ENCODE assay signal across 22 cellular contexts in the genomic region with DNA sequence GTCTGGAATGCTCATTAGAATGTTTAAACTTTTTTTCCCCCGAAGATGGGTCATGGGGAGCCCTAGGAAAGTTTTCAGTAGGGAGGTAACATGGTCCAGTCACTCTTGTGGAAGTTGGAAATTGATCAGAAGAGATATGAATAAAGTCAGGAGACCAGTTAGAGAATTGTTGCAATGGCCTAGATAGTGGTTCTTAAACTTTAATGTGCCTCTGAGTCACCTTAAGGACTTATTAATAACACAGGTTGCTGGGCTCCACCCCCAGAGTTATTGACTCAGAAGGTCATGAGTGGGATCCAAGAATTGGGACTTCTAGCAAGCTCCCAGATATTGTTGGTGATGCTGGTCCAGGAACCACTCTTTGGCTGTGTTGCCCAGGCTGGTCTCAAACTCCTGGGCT. TPM values are rescaled to one million over a fixed set of nuclear protein-coding genes. Genes with fewer than 3 reads are reported as not detected.
DNase-seq lines count a peak whose midpoint lies in the region; ATAC-seq and TF ChIP-seq lines count a peak whose summit lies in the region.
"Had no signal": no experiment of that assay in that cellular context is flagged by ENCODE, and none has a peak within 500 bp of the region (broad histone marks: within the 10 kb centered on the region; RNA-seq: fewer than 3 reads in every experiment).

No MANE protein-coding gene starts in this region.

- H3K27ac Mint-ChIP-seq in activated CD8-positive, alpha-beta memory T cell treated with anti-CD3 and anti-CD28 coated beads, Interleukin-2, amount 10 ng/mL, durations not matched to agents 7 days and 5 days = no peak overlapping the region
- H3K27ac Mint-ChIP-seq: B cell, T-helper 17 cell had no signal

- H3K27me3 ChIP-seq in trophoblast cell (ENCODE audit: insufficient read depth, low read length) = peaks cover 5% of the 10 kb centered on the region
- H3K27me3 ChIP-seq: uterus had no signal

- H4K91ac ChIP-seq in trophoblast cell (ENCODE audit: low read depth, low read length) = peak overlapping the region; percentile 60

- no CpG with 5 or more reads among the region's 1 CpG for WGBS in trophoblast cell (ENCODE audit: extremely low coverage, insufficient coverage, insufficient read length)

- H3K4ac ChIP-seq in trophoblast cell (ENCODE audit: low read depth, low read length) = no peak overlapping the region

- no peaks in the 10 kb centered on the region for H3K9me3 Mint-ChIP-seq in activated CD8-positive, alpha-beta memory T cell treated with anti-CD3 and anti-CD28 coated beads, Interleukin-2, amount 10 ng/mL, durations not matched to agents 7 days and 5 days (ENCODE audit: low read depth)
- H3K9me3 Mint-ChIP-seq: activated naive CD4-positive, alpha-beta T cell treated with anti-CD3 and anti-CD28 coated beads, Interleukin-2, amount 50 U/mL, for 72 hours had no signal

- H3K4me3 ChIP-seq in epithelial cell of proximal tubule (ENCODE audit: low read depth, low read length) = no peak overlapping the region
- H3K4me3 ChIP-seq in trophoblast cell (ENCODE audit: low read depth, low read length) = no peak overlapping the region
- no peak overlapping the region for H3K4me3 ChIP-seq in coronary artery
- H3K4me3 ChIP-seq: hepatocyte, lung, uterus had no signal

- H3K18ac ChIP-seq in trophoblast cell (ENCODE audit: low read length) = no peak overlapping the region

- peak overlapping the region; percentile 22 for H2BK5ac ChIP-seq in trophoblast cell (ENCODE audit: low read depth, low read length, poor library complexity)

- H3K36me3 ChIP-seq in trophoblast cell (ENCODE audit: control insufficient read depth in 1 of 2, insufficient read depth in 2 of 2, low read length in 2 of 2) = peaks cover 3 to 8% of the 10 kb centered on the region in 2 experiments
- H3K36me3 ChIP-seq: uterus had no signal

- H2AFZ ChIP-seq in trophoblast cell (ENCODE audit: insufficient read depth, low read length, poor library complexity) = no peak overlapping the region
- H2AFZ ChIP-seq: hepatocyte had no signal

- peak overlapping the region; percentile 42 for H2BK12ac ChIP-seq in trophoblast cell (ENCODE audit: low read length)

- no peak for ATAC-seq in activated CD8-positive, alpha-beta memory T cell treated with anti-CD3 and anti-CD28 coated beads, Interleukin-2, amount 10 ng/mL, durations not matched to agents 7 days and 5 days
- ATAC-seq in GM19023 (IDR thresholded peaks at IDR 0.05; ENCODE audit: unreplicated experiment) (no peak), GM21529 (IDR thresholded peaks at IDR 0.05; ENCODE audit: unreplicated experiment) (no peak)
- ATAC-seq: activated naive CD4-positive, alpha-beta T cell treated with anti-CD3 and anti-CD28 coated beads, Interleukin-2, amount 50 U/mL, for 72 hours; T-helper 17 cell had no signal

- H3K4me2 ChIP-seq in trophoblast cell (ENCODE audit: low read length) = no peak overlapping the region
- H3K4me2 ChIP-seq: hepatocyte had no signal

- peak; percentile 28 for DNase-seq in activated CD8-positive, alpha-beta memory T cell treated with anti-CD3 and anti-CD28 coated beads for 24 hours
- DNase-seq in activated CD8-positive, alpha-beta memory T cell treated with anti-CD3 and anti-CD28 coated beads, Interleukin-2, amount 10 ng/mL, durations not matched to agents 7 days and 5 days = no peak
- DNase-seq in M059J (ENCODE audit: low read depth) (peak; percentile 58), epithelial cell of proximal tubule (ENCODE audit: low read depth) (peak; percentile 10), trophoblast cell (peak; percentile 33 to 68), coronary artery (ENCODE audit: low spot score) (no peak)
- DNase-seq: activated CD4-positive, alpha-beta T cell treated with anti-CD3 and anti-CD28 coated beads, Interleukin-2, amount 50 U/mL, for 4 hours; NCI-H146; nucleus accumbens; OCI-M1; SIG-M5; stimulated activated CD8-positive, alpha-beta memory T cell treated with anti-CD3 and anti-CD28 coated beads, Interleukin-4, amount 100 ng/mL, for 48 hours; T-helper 17 cell; uterus had no signal

- peaks cover 7% of the 10 kb centered on the region for H3K79me2 ChIP-seq in trophoblast cell (ENCODE audit: control insufficient read depth, insufficient read depth, low read length, poor library complexity)
- H3K79me2 ChIP-seq: hepatocyte had no signal

- TF ChIP-seq CTCF in epithelial cell of proximal tubule (conservative IDR thresholded peaks at IDR 0.05; ENCODE audit: low read depth, low read length) (no peak), coronary artery (IDR thresholded peaks at IDR 0.05) (no peak)

- H3K9me3 ChIP-seq in trophoblast cell (ENCODE audit: insufficient read depth, low read depth, low read length) = no peaks in the 10 kb centered on the region
- H3K9me3 ChIP-seq: uterus had no signal

- CTCF ChIA-PET in activated CD8-positive, alpha-beta memory T cell treated with anti-CD3 and anti-CD28 coated beads, Interleukin-2, amount 10 ng/mL, durations not matched to agents 7 days and 5 days (lab: Charles Lee) = interaction anchor here (0.9 to 4.7 kb wide), 6 partner anchors 32 to 201 kb away, joined by 3 to 47 read pairs (median 4); no protein-coding TSS in a partner anchor

- peak overlapping the region; percentile 76 for H2BK120ac ChIP-seq in trophoblast cell (ENCODE audit: insufficient read depth, low read length, poor library complexity)

- H3K27me3 Mint-ChIP-seq in activated CD8-positive, alpha-beta memory T cell treated with anti-CD3 and anti-CD28 coated beads, Interleukin-2, amount 10 ng/mL, durations not matched to agents 7 days and 5 days = peaks cover 27% of the 10 kb centered on the region
- H3K27me3 Mint-ChIP-seq: T-helper 17 cell had no signal

- H4K12ac ChIP-seq in trophoblast cell (ENCODE audit: low read depth, low read length) = no peak overlapping the region

- no peaks in the 10 kb centered on the region for H3K4me1 Mint-ChIP-seq in activated CD8-positive, alpha-beta memory T cell treated with anti-CD3 and anti-CD28 coated beads, Interleukin-2, amount 10 ng/mL, durations not matched to agents 7 days and 5 days

- H3K27ac ChIP-seq in trophoblast cell (ENCODE audit: low read depth, low read length) = peak overlapping the region; percentile 25
- H3K27ac ChIP-seq in coronary artery = no peak overlapping the region
- H3K27ac ChIP-seq: 22Rv1, hepatocyte, HL-60, uterus had no signal

- no peak overlapping the region for H3K4me3 Mint-ChIP-seq in activated CD8-positive, alpha-beta memory T cell treated with anti-CD3 and anti-CD28 coated beads, Interleukin-2, amount 10 ng/mL, durations not matched to agents 7 days and 5 days
- H3K4me3 Mint-ChIP-seq: B cell, T-helper 17 cell had no signal

- no peak overlapping the region for H2AK5ac ChIP-seq in trophoblast cell (ENCODE audit: low read length)

- no peak overlapping the region for H3K9ac ChIP-seq in trophoblast cell (ENCODE audit: low read length)

- no peak overlapping the region for H3K23ac ChIP-seq in trophoblast cell (ENCODE audit: low read length)

- H3K36me3 Mint-ChIP-seq in activated CD8-positive, alpha-beta memory T cell treated with anti-CD3 and anti-CD28 coated beads, Interleukin-2, amount 10 ng/mL, durations not matched to agents 7 days and 5 days = no peaks in the 10 kb centered on the region

- H3K4me1 ChIP-seq in trophoblast cell (ENCODE audit: control insufficient read depth in 1 of 2, insufficient read depth in 2 of 2, low read length in 2 of 2) = peaks cover 29 to 34% of the 10 kb centered on the region in 2 experiments

- peaks cover 19% of the 10 kb centered on the region for H3K79me1 ChIP-seq in trophoblast cell (ENCODE audit: low read length)

- H3K14ac ChIP-seq in trophoblast cell (ENCODE audit: low read length) = no peak overlapping the region

- no peak overlapping the region for H4K8ac ChIP-seq in trophoblast cell (ENCODE audit: low read depth, low read length)

RNA-seq across cellular contexts. Expression of a gene that starts 3.2 kb away (rescaled TPM):
- total RNA-seq in activated CD8-positive, alpha-beta memory T cell treated with anti-CD3 and anti-CD28 coated beads, Interleukin-2, amount 10 ng/mL, durations not matched to agents 7 days and 5 days = 1 to 10 TPM in 1 of 2 experiments, under 1 TPM in 1; 0.68 to 1.0 TPM
- total RNA-seq in M059J (2014; rRNA removed; shearing (Covaris generic)) = not detected in 2 replicates
- 1.0 TPM in 2 replicates for total RNA-seq in epithelial cell of proximal tubule
- 3.7 and 4.0 TPM in 2 replicates for polyA plus RNA-seq in trophoblast cell (2013)
- total RNA-seq: hepatocyte had no signal

RNA-seq across cellular contexts. Expression of a gene that starts 12.4 kb away (rescaled TPM):
- 10 to 100 TPM; 20.1 to 31.7 TPM for total RNA-seq in activated CD8-positive, alpha-beta memory T cell treated with anti-CD3 and anti-CD28 coated beads, Interleukin-2, amount 10 ng/mL, durations not matched to agents 7 days and 5 days
- total RNA-seq in M059J (2014; rRNA removed; shearing (Covaris generic)) = 13.5 and 27.0 TPM in 2 replicates
- 12.5 and 15.2 TPM in 2 replicates for total RNA-seq in epithelial cell of proximal tubule
- 9.3 and 9.4 TPM in 2 replicates for polyA plus RNA-seq in trophoblast cell (2013)

RNA-seq across cellular contexts. Expression of a gene that starts 12.8 kb away (rescaled TPM):
- total RNA-seq in activated CD8-positive, alpha-beta memory T cell treated with anti-CD3 and anti-CD28 coated beads, Interleukin-2, amount 10 ng/mL, durations not matched to agents 7 days and 5 days = 10 to 100 TPM; 36.0 to 45.7 TPM
- total RNA-seq in M059J (2014; rRNA removed; shearing (Covaris generic)) = 33.7 and 38.9 TPM in 2 replicates
- total RNA-seq in epithelial cell of proximal tubule = 26.2 and 45.7 TPM in 2 replicates
- polyA plus RNA-seq in trophoblast cell (2013) = 30.4 and 30.6 TPM in 2 replicates

Comparison
In these comparisons a context has a peak if more than half of its experiments do, and no peak if none do; other contexts are left out.
1. DNase-seq: peak in activated CD8-positive, alpha-beta memory T cell treated with anti-CD3 and anti-CD28 coated beads for 24 hours (single experiment), M059J (single experiment), epithelial cell of proximal tubule (single experiment) and trophoblast cell (2 of 2); none in activated CD8-positive, alpha-beta memory T cell treated with anti-CD3 and anti-CD28 coated beads, Interleukin-2, amount 10 ng/mL, durations not matched to agents 7 days and 5 days (single experiment) and coronary artery (single experiment).